Comparison of ENCODE assay signal across 27 cellular contexts in genomic region chr10:7373039-7373438, GRCh38. TPM values are rescaled to one million over a fixed set of nuclear protein-coding genes. Genes with fewer than 3 reads are reported as not detected.
DNase-seq lines count a peak whose midpoint lies in the region; ATAC-seq and TF ChIP-seq lines count a peak whose summit lies in the region.
"Had no signal": no experiment of that assay in that cellular context is flagged by ENCODE, and none has a peak within 500 bp of the region (broad histone marks: within the 10 kb centered on the region; RNA-seq: fewer than 3 reads in every experiment).

No MANE protein-coding gene starts in this region.

- no peaks in the 10 kb centered on the region for H3K27me3 Mint-ChIP-seq in activated CD8-positive, alpha-beta memory T cell treated with anti-CD3 and anti-CD28 coated beads, Interleukin-2, amount 10 ng/mL, durations not matched to agents 7 days and 5 days
- no peaks in the 10 kb centered on the region for H3K27me3 Mint-ChIP-seq in activated naive CD8-positive, alpha-beta T cell treated with anti-CD3 and anti-CD28 coated beads, Interleukin-2, amount 10 ng/mL, durations not matched to agents 7 days and 5 days
- H3K27me3 Mint-ChIP-seq: CD8-positive, alpha-beta memory T cell; central memory CD8-positive, alpha-beta T cell; IgD-negative memory B cell had no signal

- no peak for TF ChIP-seq POLR2A in erythroblast (IDR thresholded peaks at IDR 0.05; ENCODE audit: low read length)

- no peak overlapping the region for H3K4me3 Mint-ChIP-seq in activated CD8-positive, alpha-beta memory T cell treated with anti-CD3 and anti-CD28 coated beads, Interleukin-2, amount 10 ng/mL, durations not matched to agents 7 days and 5 days
- no peak overlapping the region for H3K4me3 Mint-ChIP-seq in activated naive CD8-positive, alpha-beta T cell treated with anti-CD3 and anti-CD28 coated beads, Interleukin-2, amount 10 ng/mL, durations not matched to agents 7 days and 5 days
- H3K4me3 Mint-ChIP-seq in stimulated activated effector memory CD8-positive, alpha-beta T cell treated with anti-CD3 and anti-CD28 coated beads, Interleukin-12 subunit alpha, Interleukin-12 subunit beta, amount 100 ng/mL, for 72 hours: no peak overlapping the region
- H3K4me3 Mint-ChIP-seq: activated T-cell treated with anti-CD3 and anti-CD28 coated beads, Interleukin-2, amount 50 U/mL, for 4 hours; CD8-positive, alpha-beta memory T cell; central memory CD8-positive, alpha-beta T cell; neural crest cell had no signal

- peaks cover 73% of the 10 kb centered on the region for H3K36me3 Mint-ChIP-seq in activated CD8-positive, alpha-beta memory T cell treated with anti-CD3 and anti-CD28 coated beads, Interleukin-2, amount 10 ng/mL, durations not matched to agents 7 days and 5 days
- H3K36me3 Mint-ChIP-seq in activated naive CD8-positive, alpha-beta T cell treated with anti-CD3 and anti-CD28 coated beads, Interleukin-2, amount 10 ng/mL, durations not matched to agents 7 days and 5 days: peaks cover 66% of the 10 kb centered on the region
- H3K36me3 Mint-ChIP-seq in stimulated activated effector memory CD8-positive, alpha-beta T cell treated with anti-CD3 and anti-CD28 coated beads, Interleukin-12 subunit alpha, Interleukin-12 subunit beta, amount 100 ng/mL, for 72 hours: peaks cover 97% of the 10 kb centered on the region

- CTCF ChIA-PET in activated CD8-positive, alpha-beta memory T cell treated with anti-CD3 and anti-CD28 coated beads, Interleukin-2, amount 10 ng/mL, durations not matched to agents 7 days and 5 days (lab: Charles Lee): no interaction called here

- peaks cover 7% of the 10 kb centered on the region for H3K4me1 Mint-ChIP-seq in activated CD8-positive, alpha-beta memory T cell treated with anti-CD3 and anti-CD28 coated beads, Interleukin-2, amount 10 ng/mL, durations not matched to agents 7 days and 5 days
- peaks cover 1% of the 10 kb centered on the region for H3K4me1 Mint-ChIP-seq in activated naive CD8-positive, alpha-beta T cell treated with anti-CD3 and anti-CD28 coated beads, Interleukin-2, amount 10 ng/mL, durations not matched to agents 7 days and 5 days
- H3K4me1 Mint-ChIP-seq in stimulated activated effector memory CD8-positive, alpha-beta T cell treated with anti-CD3 and anti-CD28 coated beads, Interleukin-12 subunit alpha, Interleukin-12 subunit beta, amount 100 ng/mL, for 72 hours: peaks cover 45% of the 10 kb centered on the region

- no peak overlapping the region for H3K27ac Mint-ChIP-seq in activated CD8-positive, alpha-beta memory T cell treated with anti-CD3 and anti-CD28 coated beads, Interleukin-2, amount 10 ng/mL, durations not matched to agents 7 days and 5 days
- H3K27ac Mint-ChIP-seq in activated naive CD8-positive, alpha-beta T cell treated with anti-CD3 and anti-CD28 coated beads, Interleukin-2, amount 10 ng/mL, durations not matched to agents 7 days and 5 days: peak overlapping the region; percentile 3
- peak overlapping the region; percentile 26 for H3K27ac Mint-ChIP-seq in stimulated activated effector memory CD8-positive, alpha-beta T cell treated with anti-CD3 and anti-CD28 coated beads, Interleukin-12 subunit alpha, Interleukin-12 subunit beta, amount 100 ng/mL, for 72 hours
- H3K27ac Mint-ChIP-seq: IgD-negative memory B cell had no signal

- no peak for ATAC-seq in activated CD8-positive, alpha-beta memory T cell treated with anti-CD3 and anti-CD28 coated beads, Interleukin-2, amount 10 ng/mL, durations not matched to agents 7 days and 5 days
- ATAC-seq in activated naive CD8-positive, alpha-beta T cell treated with anti-CD3 and anti-CD28 coated beads, Interleukin-2, amount 10 ng/mL, durations not matched to agents 7 days and 5 days (ENCODE audit: low read depth): no peak
- ATAC-seq in stimulated activated effector memory CD8-positive, alpha-beta T cell treated with anti-CD3 and anti-CD28 coated beads, Interleukin-12 subunit alpha, Interleukin-12 subunit beta, amount 100 ng/mL, for 72 hours: no peak
- ATAC-seq in HG03025 (IDR thresholded peaks at IDR 0.05; ENCODE audit: low FRiP score, unreplicated experiment): no peak
- ATAC-seq: activated T-cell treated with anti-CD3 and anti-CD28 coated beads, Interleukin-2, amount 50 U/mL, for 4 hours; left lung; PC-3 had no signal

- H3K9me3 Mint-ChIP-seq in activated CD8-positive, alpha-beta memory T cell treated with anti-CD3 and anti-CD28 coated beads, Interleukin-2, amount 10 ng/mL, durations not matched to agents 7 days and 5 days (ENCODE audit: low read depth): no peaks in the 10 kb centered on the region
- no peaks in the 10 kb centered on the region for H3K9me3 Mint-ChIP-seq in activated naive CD8-positive, alpha-beta T cell treated with anti-CD3 and anti-CD28 coated beads, Interleukin-2, amount 10 ng/mL, durations not matched to agents 7 days and 5 days
- H3K9me3 Mint-ChIP-seq in stimulated activated effector memory CD8-positive, alpha-beta T cell treated with anti-CD3 and anti-CD28 coated beads, Interleukin-12 subunit alpha, Interleukin-12 subunit beta, amount 100 ng/mL, for 72 hours: no peaks in the 10 kb centered on the region
- H3K9me3 Mint-ChIP-seq: activated T-cell treated with anti-CD3 and anti-CD28 coated beads, Interleukin-2, amount 50 U/mL, for 4 hours; CD8-positive, alpha-beta memory T cell; central memory CD8-positive, alpha-beta T cell; neural crest cell had no signal

- POLR2A ChIA-PET in activated naive CD8-positive, alpha-beta T cell treated with anti-CD3 and anti-CD28 coated beads, Interleukin-2, amount 10 ng/mL, durations not matched to agents 7 days and 5 days (lab: Charles Lee): no interaction called here

- peak; percentile 33 for DNase-seq in activated CD8-positive, alpha-beta memory T cell treated with anti-CD3 and anti-CD28 coated beads for 24 hours
- DNase-seq in activated CD8-positive, alpha-beta memory T cell treated with anti-CD3 and anti-CD28 coated beads, Interleukin-2, amount 10 ng/mL, durations not matched to agents 7 days and 5 days: no peak
- peak; percentile 26 to 36 for DNase-seq in Kasumi-1 (lab: John Stamatoyannopoulos, UW)
- no peak for DNase-seq in activated naive CD8-positive, alpha-beta T cell treated with anti-CD3 and anti-CD28 coated beads, Interleukin-2, amount 10 ng/mL, durations not matched to agents 7 days and 5 days
- DNase-seq in stimulated activated effector memory CD8-positive, alpha-beta T cell treated with anti-CD3 and anti-CD28 coated beads, Interleukin-12 subunit alpha, Interleukin-12 subunit beta, amount 100 ng/mL, for 72 hours (ENCODE audit: low spot score in 2 of 2): no peak
- DNase-seq in erythroblast (lab: John Stamatoyannopoulos, UW): no peak
- DNase-seq in NCI-H526 treated with DMSO at 0.1 percent for 48 hours (lab: John Stamatoyannopoulos, UW): no peak
- DNase-seq: activated CD4-positive, alpha-beta T cell treated with anti-CD3 and anti-CD28 coated beads for 48 hours; activated gamma-delta T cell treated with Interleukin-2 at 50 U/mL for 16 hours; activated T-cell treated with anti-CD3 and anti-CD28 coated beads, Interleukin-2, amount 50 U/mL, for 4 hours; BE2C; CD8-positive, alpha-beta memory T cell; foreskin fibroblast; GM23248; head of caudate nucleus; left lung; mesenchymal stem cell; NCI-H1436 treated with DMSO at 0.1 percent for 48 hours; NCI-H446; PC-3; small intestine; stimulated activated naive CD4-positive, alpha-beta T cell treated with Interleukin-2 at 50 U/mL for 16 hours; WERI-Rb-1 had no signal

RNA-seq across cellular contexts. Expression of gene SFMBT2, which starts 37.8 kb away (rescaled TPM):
- 10 to 100 TPM; 49.5 to 69.0 TPM for total RNA-seq in activated CD8-positive, alpha-beta memory T cell treated with anti-CD3 and anti-CD28 coated beads, Interleukin-2, amount 10 ng/mL, durations not matched to agents 7 days and 5 days
- total RNA-seq in activated naive CD8-positive, alpha-beta T cell treated with anti-CD3 and anti-CD28 coated beads, Interleukin-2, amount 10 ng/mL, durations not matched to agents 7 days and 5 days: 10 to 100 TPM; 50.6 to 52.4 TPM

Comparison
In these comparisons a context has a peak if more than half of its experiments do, and no peak if none do; other contexts are left out.
1. DNase-seq: peak in activated CD8-positive, alpha-beta memory T cell treated with anti-CD3 and anti-CD28 coated beads for 24 hours (single experiment) and Kasumi-1 (2 of 2); none in activated CD8-positive, alpha-beta memory T cell treated with anti-CD3 and anti-CD28 coated beads, Interleukin-2, amount 10 ng/mL, durations not matched to agents 7 days and 5 days (single experiment), activated naive CD8-positive, alpha-beta T cell treated with anti-CD3 and anti-CD28 coated beads, Interleukin-2, amount 10 ng/mL, durations not matched to agents 7 days and 5 days (single experiment), stimulated activated effector memory CD8-positive, alpha-beta T cell treated with anti-CD3 and anti-CD28 coated beads, Interleukin-12 subunit alpha, Interleukin-12 subunit beta, amount 100 ng/mL, for 72 hours (0 of 2), erythroblast (0 of 2) and NCI-H526 treated with DMSO at 0.1 percent for 48 hours (single experiment).